15 cellular contexts compared by ENCODE assay signal in the genomic region with DNA sequence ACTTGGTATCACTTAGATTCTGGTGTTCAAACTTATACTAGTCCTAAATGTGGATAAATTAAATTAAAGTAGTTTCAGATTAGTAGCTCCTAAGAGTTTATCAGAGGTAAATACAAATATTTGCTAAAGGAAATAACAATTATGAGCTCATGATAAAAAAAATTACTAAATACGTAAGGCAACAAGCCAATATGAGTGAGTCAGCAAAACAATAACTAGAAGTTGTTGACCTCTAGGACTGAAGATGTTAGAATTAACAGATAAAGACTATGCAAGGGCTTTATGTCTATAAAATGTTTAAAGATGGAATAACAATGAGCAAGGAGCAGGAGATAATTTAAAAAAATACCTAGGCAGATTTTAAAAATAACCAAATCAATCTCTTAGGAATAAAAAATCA.
DNase-seq lines count a peak whose midpoint lies in the region; FAIRE-seq and TF ChIP-seq lines count a peak whose summit lies in the region.
"Had no signal": no experiment of that assay in that cellular context is flagged by ENCODE, and none has a peak within 500 bp of the region (broad histone marks: within the 10 kb centered on the region; RNA-seq: fewer than 3 reads in every experiment).

No MANE protein-coding gene starts in this region.

- no peaks in the 10 kb centered on the region for H4K20me1 ChIP-seq in mammary epithelial cell (ENCODE audit: insufficient read depth, low read length)
- H4K20me1 ChIP-seq: BLaER1 treated with 17β-estradiol and CSF1 and Interleukin-3, amounts not matched to agents 10 nM and 100 nM had no signal

- peaks cover 7% of the 10 kb centered on the region for H3K4me1 Mint-ChIP-seq in MCF 10A (ENCODE audit: insufficient read depth, unreplicated experiment)
- no peaks in the 10 kb centered on the region for H3K4me1 Mint-ChIP-seq in glutamatergic neuron (ENCODE audit: low read depth, unreplicated experiment)
- H3K4me1 Mint-ChIP-seq: CD4-positive, CD25-positive, alpha-beta regulatory T cell had no signal

- H3K27me3 ChIP-seq in mammary epithelial cell (ENCODE audit: insufficient read depth, low read length) (no peaks in the 10 kb centered on the region), bronchial epithelial cell (ENCODE audit: control insufficient read depth, insufficient read depth, low read length) (no peaks in the 10 kb centered on the region)

- H3K4me1 ChIP-seq in mammary epithelial cell (ENCODE audit: insufficient read depth, low read length): peaks cover 4% of the 10 kb centered on the region
- H3K4me1 ChIP-seq: BLaER1 treated with 17β-estradiol and CSF1 and Interleukin-3, amounts not matched to agents 10 nM and 100 nM; HAP-1 had no signal

- no peak overlapping the region for H3K27ac Mint-ChIP-seq in MCF 10A (ENCODE audit: low read depth, unreplicated experiment)
- H3K27ac Mint-ChIP-seq in glutamatergic neuron (ENCODE audit: unreplicated experiment): no peak overlapping the region
- H3K27ac Mint-ChIP-seq: CD4-positive, CD25-positive, alpha-beta regulatory T cell had no signal

- H3K79me2 ChIP-seq in mammary epithelial cell (ENCODE audit: insufficient read depth, low read length): no peaks in the 10 kb centered on the region

- peaks cover 3% of the 10 kb centered on the region for H3K9me3 ChIP-seq in mammary epithelial cell (replicated peaks; ENCODE audit: insufficient read depth, low read length)
- H3K9me3 ChIP-seq: HAP-1 had no signal

- H3K4me3 Mint-ChIP-seq in MCF 10A (ENCODE audit: unreplicated experiment) (no peak overlapping the region), glutamatergic neuron (ENCODE audit: unreplicated experiment) (no peak overlapping the region)
- H3K4me3 Mint-ChIP-seq: CD4-positive, CD25-positive, alpha-beta regulatory T cell had no signal

- in situ Hi-C loops in mammary epithelial cell (cut with MboI; ENCODE audit: low sequenced_read_pairs in 2 of 2): no loop called here

- H3K27me3 Mint-ChIP-seq in MCF 10A (ENCODE audit: insufficient read depth, unreplicated experiment): no peaks in the 10 kb centered on the region
- no peaks in the 10 kb centered on the region for H3K27me3 Mint-ChIP-seq in glutamatergic neuron (ENCODE audit: unreplicated experiment)
- H3K27me3 Mint-ChIP-seq: CD4-positive, CD25-positive, alpha-beta regulatory T cell had no signal

- WGBS in mammary epithelial cell (ENCODE audit: low coverage, missing lambda C conversion rate): 81% methylated on average over 1 of the region's 1 CpG

- DNase-seq in MCF 10A (ENCODE audit: unreplicated experiment) (peak; percentile 9), mammary epithelial cell (no peak), bronchial epithelial cell (ENCODE audit: low read depth) (peak; percentile 36), myocyte (ENCODE audit: low read depth) (peak; percentile 2), NCI-H748 (lab: John Stamatoyannopoulos, UW; ENCODE audit: unreplicated experiment) (no peak), glutamatergic neuron (no peak)
- no peak for DNase-seq in activated naive CD4-positive, alpha-beta T cell treated with anti-CD3 and anti-CD28 coated beads, Interleukin-2, amount 50 U/mL, for 16 hours
- DNase-seq: CD4-positive, CD25-positive, alpha-beta regulatory T cell; DMS53; GF-D8 had no signal

- H3K9ac ChIP-seq in mammary epithelial cell (ENCODE audit: insufficient read depth, low read length): no peak overlapping the region
- H3K9ac ChIP-seq: BLaER1 treated with 17β-estradiol and CSF1 and Interleukin-3, amounts not matched to agents 10 nM and 100 nM had no signal

- no peak overlapping the region for H2AFZ ChIP-seq in mammary epithelial cell (ENCODE audit: low read depth, low read length)

- no peak for FAIRE-seq in bronchial epithelial cell (lab: Jason Lieb, UNC)
- FAIRE-seq: GM19239, H1 had no signal

- BruUV-seq in MCF 10A (replicated peaks; lab: Mats Ljungman, UMichigan) (no TSS peak), mammary epithelial cell (replicated peaks; lab: Mats Ljungman, UMichigan) (no TSS peak)

- POLR2A ChIA-PET in MCF 10A (lab: Yijun Ruan, JAX): no interaction called here

- dilution Hi-C loops in mammary epithelial cell (cut with HindIII; ENCODE audit: low sequenced_read_pairs): no loop called here

- no peak overlapping the region for H3K4me3 ChIP-seq in mammary epithelial cell (replicated peaks in 1 of 3; ENCODE audit: insufficient read depth in 1 of 3, low read depth in 2 of 3, low read length in 3 of 3)
- no peak overlapping the region for H3K4me3 ChIP-seq in bronchial epithelial cell (ENCODE audit: low read depth, low read length)
- H3K4me3 ChIP-seq: BLaER1 treated with 17β-estradiol and CSF1 and Interleukin-3, amounts not matched to agents 10 nM and 100 nM; HAP-1 had no signal

- no peaks in the 10 kb centered on the region for H3K36me3 Mint-ChIP-seq in MCF 10A (ENCODE audit: insufficient read depth, unreplicated experiment)
- no peaks in the 10 kb centered on the region for H3K36me3 Mint-ChIP-seq in glutamatergic neuron (ENCODE audit: unreplicated experiment)
- H3K36me3 Mint-ChIP-seq: CD4-positive, CD25-positive, alpha-beta regulatory T cell had no signal

- CTCF ChIA-PET in MCF 10A (lab: Yijun Ruan, JAX): no interaction called here
- CTCF ChIA-PET in mammary epithelial cell (lab: Charles Lee; ENCODE audit: low non-redundant PET): no interaction called here

- H3K9me3 Mint-ChIP-seq in MCF 10A (ENCODE audit: unreplicated experiment) (peaks cover 8% of the 10 kb centered on the region), glutamatergic neuron (ENCODE audit: unreplicated experiment) (no peaks in the 10 kb centered on the region)
- H3K9me3 Mint-ChIP-seq: CD4-positive, CD25-positive, alpha-beta regulatory T cell had no signal

- no peak overlapping the region for H3K4me2 ChIP-seq in mammary epithelial cell (ENCODE audit: insufficient read depth, low read depth, low read length)
- H3K4me2 ChIP-seq: BLaER1 treated with 17β-estradiol and CSF1 and Interleukin-3, amounts not matched to agents 10 nM and 100 nM had no signal

- TF ChIP-seq CTCF in MCF 10A (IDR thresholded peaks at IDR 0.05; ENCODE audit: unreplicated experiment) (no peak), mammary epithelial cell (conservative IDR thresholded peaks at IDR 0.05 in 1 of 2, IDR thresholded peaks at IDR 0.05 in 1 of 2; ENCODE audit: extremely low read depth in 1 of 2, insufficient read depth in 1 of 2, low read depth in 1 of 2, low read length in 2 of 2) (no peak), bronchial epithelial cell (IDR thresholded peaks at IDR 0.05; ENCODE audit: insufficient read depth, low read length, severe bottlenecking) (no peak), glutamatergic neuron (IDR thresholded peaks at IDR 0.05; ENCODE audit: partially characterized antibody, unreplicated experiment) (no peak)

- no peak overlapping the region for H3K27ac ChIP-seq in mammary epithelial cell (ENCODE audit: insufficient read depth, low read depth, low read length)
- H3K27ac ChIP-seq: 22Rv1; BLaER1 treated with 17β-estradiol and CSF1 and Interleukin-3, amounts not matched to agents 10 nM and 100 nM had no signal

- H3K36me3 ChIP-seq in mammary epithelial cell (ENCODE audit: insufficient read depth, low read length): no peaks in the 10 kb centered on the region
- no peaks in the 10 kb centered on the region for H3K36me3 ChIP-seq in bronchial epithelial cell (ENCODE audit: control insufficient read depth, insufficient read depth, low read length)
- H3K36me3 ChIP-seq: BLaER1 treated with 17β-estradiol and CSF1 and Interleukin-3, amounts not matched to agents 10 nM and 100 nM; HAP-1 had no signal

- intact Hi-C loops in MCF 10A (cut with micrococcal nuclease) (no loop called here), mammary epithelial cell (cut with micrococcal nuclease) (no loop called here)

Comparison
In these comparisons a context has a peak if more than half of its experiments do, and no peak if none do; other contexts are left out.
1. DNase-seq: peak in MCF 10A (single experiment), bronchial epithelial cell (single experiment) and myocyte (single experiment); none in mammary epithelial cell (single experiment), activated naive CD4-positive, alpha-beta T cell treated with anti-CD3 and anti-CD28 coated beads, Interleukin-2, amount 50 U/mL, for 16 hours (single experiment), NCI-H748 (single experiment) and glutamatergic neuron (single experiment).